ENCODE assay signal across 21 cellular contexts in the genomic region with DNA sequence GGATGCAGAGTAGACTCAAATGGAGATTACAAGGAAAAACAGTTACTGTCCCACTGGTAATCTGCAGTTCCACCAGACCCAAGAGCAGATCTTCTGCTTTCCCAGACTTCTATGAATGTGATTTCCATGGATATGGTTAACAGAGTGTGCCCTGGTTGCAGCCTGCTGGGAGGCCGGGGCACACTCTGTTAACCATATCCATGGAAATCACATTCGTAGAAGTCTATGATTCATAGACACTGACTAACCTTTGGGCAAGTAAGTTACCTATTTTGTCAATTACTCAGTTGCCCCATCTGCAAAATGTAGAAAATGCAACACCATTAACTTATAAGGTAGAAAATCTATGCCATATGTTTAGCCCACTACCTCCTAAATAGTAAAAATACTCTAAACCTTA.
DNase-seq lines count a peak whose midpoint lies in the region; ATAC-seq and TF ChIP-seq lines count a peak whose summit lies in the region.
"Had no signal": no experiment of that assay in that cellular context is flagged by ENCODE, and none has a peak within 500 bp of the region (broad histone marks: within the 10 kb centered on the region; RNA-seq: fewer than 3 reads in every experiment).

No MANE protein-coding gene starts in this region.

- H3K9me3 ChIP-seq in SK-N-SH = no peaks in the 10 kb centered on the region
- H3K9me3 ChIP-seq in SJSA1 (replicated peaks) = no peaks in the 10 kb centered on the region
- H3K9me3 ChIP-seq in skeletal muscle satellite cell (replicated peaks; ENCODE audit: low read length) = no peaks in the 10 kb centered on the region
- no peaks in the 10 kb centered on the region for H3K9me3 ChIP-seq in right cardiac atrium (ENCODE audit: control insufficient read depth, low read length)

- no peaks in the 10 kb centered on the region for H4K20me1 ChIP-seq in SK-N-SH (ENCODE audit: insufficient read depth)

- TF ChIP-seq CTCF in SK-N-SH (IDR thresholded peaks at IDR 0.05) = no peak
- no peak for TF ChIP-seq CTCF in foreskin keratinocyte (conservative IDR thresholded peaks at IDR 0.05)

- DNase-seq in SK-N-SH (no peak), SJSA1 (ENCODE audit: low read depth in 1 of 2, low spot score in 2 of 2) (no peak), foreskin keratinocyte (peak in 1 of 2 donors; percentile 66), right cardiac atrium (no peak), NOMO-1 treated with dmso at 0.1 percent for 144 hours (lab: John Stamatoyannopoulos, UW; ENCODE audit: unreplicated experiment) (no peak)
- DNase-seq: CD4-positive, CD25-positive, alpha-beta regulatory T cell; DMS79; GF-D8; HCEC 1CT; NCI-H1105 treated with DMSO at 0.1 percent for 48 hours; NCI-H187; NCI-H446 treated with DMSO at 0.1 percent for 48 hours; NCI-H748 treated with DMSO at 0.1 percent for 48 hours; Right ventricle myocardium superior had no signal

- ATAC-seq in SK-N-SH treated with all-trans-retinoic acid at 6 μM for 48 hours = no peak
- ATAC-seq in foreskin keratinocyte = peak; percentile 25
- no peak for ATAC-seq in right cardiac atrium
- no peak for ATAC-seq in HG03280 (IDR thresholded peaks at IDR 0.05; ENCODE audit: unreplicated experiment)
- ATAC-seq: Panc1 had no signal

- H3K4me3 ChIP-seq in SK-N-SH (ENCODE audit: low read depth in 2 of 2, low read length in 1 of 2) (no peak overlapping the region), SJSA1 (no peak overlapping the region), skeletal muscle satellite cell (ENCODE audit: low read length) (no peak overlapping the region), right cardiac atrium (ENCODE audit: low read length) (no peak overlapping the region)

- no peaks in the 10 kb centered on the region for H3K36me3 ChIP-seq in SK-N-SH (replicated peaks in 1 of 2; ENCODE audit: control insufficient read depth in 1 of 2, insufficient read depth in 2 of 2, low read length in 1 of 2)
- H3K36me3 ChIP-seq in SJSA1 = no peaks in the 10 kb centered on the region
- no peaks in the 10 kb centered on the region for H3K36me3 ChIP-seq in skeletal muscle satellite cell (ENCODE audit: insufficient read depth, low read length)

- no peak for TF ChIP-seq EP300 in SK-N-SH (IDR thresholded peaks at IDR 0.05; ENCODE audit: borderline replicate concordance in 1 of 2, low read depth in 1 of 2, low read length in 1 of 2)

- intact Hi-C loops in right cardiac atrium (cut with DNase I) = no loop called here

- peak overlapping the region; percentile 52; the same call in 1 of the 2 replicates for H3K9ac ChIP-seq in SK-N-SH
- H3K9ac ChIP-seq in skeletal muscle satellite cell (ENCODE audit: low read depth, low read length) = peak overlapping the region; percentile 60
- H3K9ac ChIP-seq: KMS-11 had no signal

- H3K4me2 ChIP-seq in SK-N-SH (no peak overlapping the region), skeletal muscle satellite cell (ENCODE audit: low read length) (peak overlapping the region; percentile 27)

- POLR2A ChIA-PET in SK-N-SH (lab: Yijun Ruan, JAX) = no interaction called here

- no peak for TF ChIP-seq RAD21 in SK-N-SH (IDR thresholded peaks at IDR 0.05; ENCODE audit: low read length)

- no peaks in the 10 kb centered on the region for H3K27me3 ChIP-seq in SK-N-SH (ENCODE audit: insufficient read depth)
- H3K27me3 ChIP-seq in SJSA1 (replicated peaks) = no peaks in the 10 kb centered on the region
- H3K27me3 ChIP-seq in foreskin keratinocyte = no peaks in the 10 kb centered on the region
- no peaks in the 10 kb centered on the region for H3K27me3 ChIP-seq in skeletal muscle satellite cell (ENCODE audit: control insufficient read depth, insufficient read depth, low read length)
- H3K27me3 ChIP-seq in right cardiac atrium (ENCODE audit: control insufficient read depth, insufficient read depth) = no peaks in the 10 kb centered on the region

- H3K27ac ChIP-seq in SK-N-SH (ENCODE audit: low read depth in 2 of 2, low read length in 1 of 2) = peak overlapping the region in 1 of 2 experiments; percentile 83; a peak in 2 of 4 replicates
- peak overlapping the region; percentile 12; the same call in 1 of the 2 replicates for H3K27ac ChIP-seq in SJSA1
- peak overlapping the region; percentile 69 for H3K27ac ChIP-seq in foreskin keratinocyte
- no peak overlapping the region for H3K27ac ChIP-seq in right cardiac atrium (ENCODE audit: low read length)
- H3K27ac ChIP-seq: 22Rv1, HL-60, KMS-11 had no signal

- no peak overlapping the region for H2AFZ ChIP-seq in SK-N-SH (ENCODE audit: low read depth)

- CTCF ChIA-PET in SK-N-SH (lab: Yijun Ruan, JAX) = no interaction called here

- no peaks in the 10 kb centered on the region for H3K9me2 ChIP-seq in SK-N-SH

- 23% methylated on average over 2 of the region's 2 CpGs for WGBS in SK-N-SH (ENCODE audit: low lambda C conversion rate)
- 85% methylated on average over 2 of the region's 2 CpGs for WGBS in right cardiac atrium

- H3F3A ChIP-seq in SK-N-SH (replicated peaks; ENCODE audit: insufficient read depth) = peaks cover 48% of the 10 kb centered on the region

- no peaks in the 10 kb centered on the region for H3K79me2 ChIP-seq in SK-N-SH (ENCODE audit: insufficient read depth)

- H3K4me1 ChIP-seq in SK-N-SH (ENCODE audit: control insufficient read depth in 1 of 2, insufficient read depth in 2 of 2, low read depth in 1 of 2, low read length in 1 of 2) = peaks cover 0 to 20% of the 10 kb centered on the region in 2 experiments; a peak in 1 of 4 replicates
- peaks cover 44% of the 10 kb centered on the region for H3K4me1 ChIP-seq in SJSA1 (replicated peaks)
- peaks cover 12% of the 10 kb centered on the region for H3K4me1 ChIP-seq in foreskin keratinocyte
- H3K4me1 ChIP-seq in skeletal muscle satellite cell (ENCODE audit: control insufficient read depth, insufficient read depth, low read length) = peaks cover 48% of the 10 kb centered on the region
- H3K4me1 ChIP-seq in right cardiac atrium (ENCODE audit: control insufficient read depth, insufficient read depth, low read length) = no peaks in the 10 kb centered on the region

TF ChIP-seq in SK-N-SH, 30 proteins besides CTCF, POLR2A, EP300 and RAD21:
- TF ChIP-seq MEF2A (IDR thresholded peaks at IDR 0.05; ENCODE audit: borderline replicate concordance, low read depth) (no peak), JUND (IDR thresholded peaks at IDR 0.05) (no peak), GATA2 (CRISPR knock-in tag; IDR thresholded peaks at IDR 0.05) (no peak), CHD2 (IDR thresholded peaks at IDR 0.05; ENCODE audit: low read length, partially characterized antibody) (no peak), RXRA (IDR thresholded peaks at IDR 0.05; ENCODE audit: borderline replicate concordance, low read depth) (no peak), RCOR1 (IDR thresholded peaks at IDR 0.05; ENCODE audit: low read length) (no peak), FOXM1 (IDR thresholded peaks at IDR 0.05; ENCODE audit: low read depth) (no peak), PBX3 (IDR thresholded peaks at IDR 0.05) (no peak)
- TF ChIP-seq, protein P1, sequence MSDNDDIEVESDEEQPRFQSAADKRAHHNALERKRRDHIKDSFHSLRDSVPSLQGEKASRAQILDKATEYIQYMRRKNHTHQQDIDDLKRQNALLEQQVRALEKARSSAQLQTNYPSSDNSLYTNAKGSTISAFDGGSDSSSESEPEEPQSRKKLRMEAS (IDR thresholded peaks at IDR 0.05; ENCODE audit: low read depth) = no peak

TF ChIP-seq in SK-N-SH treated with all-trans-retinoic acid at 6 μM for 48 hours, 23 proteins besides CTCF, POLR2A, EP300 and RAD21 (continues in another document):
- TF ChIP-seq ZNF8 (CRISPR knock-in tag; IDR thresholded peaks at IDR 0.05) (no peak), ZFP3 (CRISPR knock-in tag; IDR thresholded peaks at IDR 0.05) (no peak), TCF4 (CRISPR knock-in tag; IDR thresholded peaks at IDR 0.05; ENCODE audit: borderline replicate concordance) (no peak), BACH2 (CRISPR knock-in tag; IDR thresholded peaks at IDR 0.05; ENCODE audit: borderline replicate concordance) (no peak), PPARA (CRISPR knock-in tag; IDR thresholded peaks at IDR 0.05; ENCODE audit: borderline replicate concordance) (no peak), CSRNP3 (CRISPR knock-in tag; IDR thresholded peaks at IDR 0.05) (no peak)
- TF ChIP-seq, protein P2, sequence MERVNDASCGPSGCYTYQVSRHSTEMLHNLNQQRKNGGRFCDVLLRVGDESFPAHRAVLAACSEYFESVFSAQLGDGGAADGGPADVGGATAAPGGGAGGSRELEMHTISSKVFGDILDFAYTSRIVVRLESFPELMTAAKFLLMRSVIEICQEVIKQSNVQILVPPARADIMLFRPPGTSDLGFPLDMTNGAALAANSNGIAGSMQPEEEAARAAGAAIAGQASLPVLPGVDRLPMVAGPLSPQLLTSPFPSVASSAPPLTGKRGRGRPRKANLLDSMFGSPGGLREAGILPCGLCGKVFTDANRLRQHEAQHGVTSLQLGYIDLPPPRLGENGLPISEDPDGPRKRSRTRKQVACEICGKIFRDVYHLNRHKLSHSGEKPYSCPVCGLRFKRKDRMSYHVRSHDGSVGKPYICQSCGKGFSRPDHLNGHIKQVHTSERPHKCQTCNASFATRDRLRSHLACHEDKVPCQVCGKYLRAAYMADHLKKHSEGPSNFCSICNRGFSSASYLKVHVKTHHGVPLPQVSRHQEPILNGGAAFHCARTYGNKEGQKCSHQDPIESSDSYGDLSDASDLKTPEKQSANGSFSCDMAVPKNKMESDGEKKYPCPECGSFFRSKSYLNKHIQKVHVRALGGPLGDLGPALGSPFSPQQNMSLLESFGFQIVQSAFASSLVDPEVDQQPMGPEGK (CRISPR knock-in tag; IDR thresholded peaks at IDR 0.05; ENCODE audit: borderline replicate concordance) = no peak
